In the genomic region with DNA sequence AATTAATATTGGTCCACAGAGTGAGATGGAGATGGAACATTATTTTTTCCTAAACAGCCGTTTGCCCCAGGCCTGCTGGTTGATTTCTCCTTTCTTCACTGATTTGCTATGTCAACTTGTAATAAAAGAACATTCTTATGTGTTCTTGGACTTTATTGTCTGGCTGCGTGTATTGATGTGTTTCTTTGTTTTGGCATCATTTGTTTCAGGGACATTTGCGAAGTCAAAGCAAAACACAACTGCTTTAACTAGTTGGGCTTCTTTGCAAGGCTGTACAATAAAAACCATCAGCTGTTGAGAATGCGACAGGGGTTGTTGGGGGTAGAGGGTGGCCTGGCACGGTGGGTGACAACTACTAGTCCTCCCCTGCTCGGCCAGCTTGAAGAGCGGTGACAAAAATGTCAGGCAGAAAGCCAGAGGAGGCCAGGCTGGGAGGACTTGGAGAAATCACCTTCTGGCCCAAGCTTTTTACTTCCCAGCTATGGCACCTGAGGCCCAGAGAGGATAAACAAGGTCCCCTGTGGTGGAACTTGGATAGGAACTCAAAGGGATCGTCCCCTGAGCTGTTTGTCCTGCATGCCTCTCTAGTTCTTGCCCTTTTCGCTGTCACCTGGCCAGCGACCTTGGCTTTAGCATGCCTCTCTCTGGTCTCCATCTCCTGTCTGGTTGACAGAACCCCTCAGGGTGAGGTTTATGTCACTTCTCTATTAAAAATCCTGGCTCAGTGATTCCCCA, we compare ENCODE assay signal across 19 cellular contexts.
"Had no signal": no experiment of that assay in that cellular context is flagged by ENCODE, and none has a peak within 500 bp of the region (broad histone marks: within the 10 kb centered on the region; RNA-seq: fewer than 3 reads in every experiment).

No MANE protein-coding gene starts in this region.

- H3K27ac Mint-ChIP-seq: activated B cell treated with CpG ODN at 0.5 μM for 24 hours; activated CD4-positive, alpha-beta T cell treated with anti-CD3 and anti-CD28 coated beads, Interleukin-2, amount 10 ng/mL, durations not matched to agents 24 days and 14 days; activated naive CD4-positive, alpha-beta T cell treated with anti-CD3 and anti-CD28 coated beads for 36 hours; activated T-helper 17 cell treated with anti-CD3 and anti-CD28 coated beads, Interleukin-2, amount 50 U/mL, for 72 hours; naive thymus-derived CD8-positive, alpha-beta T cell; T-helper 1 cell treated with Interleukin-12 subunit alpha and Interleukin-12 subunit beta and Interleukin-4 antibody, amounts not matched to agents 30 μg/mL and 1 μg/mL, for 36 hours had no signal

- H3K27me3 ChIP-seq: suprapubic skin, upper lobe of left lung had no signal

- H3K4me1 Mint-ChIP-seq: activated B cell treated with CpG ODN at 0.5 μM for 24 hours; activated CD4-positive, alpha-beta T cell treated with anti-CD3 and anti-CD28 coated beads, Interleukin-2, amount 10 ng/mL, durations not matched to agents 24 days and 14 days; activated T-helper 17 cell treated with anti-CD3 and anti-CD28 coated beads, Interleukin-2, amount 50 U/mL, for 72 hours had no signal

- H3K9me3 Mint-ChIP-seq: activated B cell treated with CpG ODN at 0.5 μM for 24 hours; activated CD4-positive, alpha-beta T cell treated with anti-CD3 and anti-CD28 coated beads, Interleukin-2, amount 10 ng/mL, durations not matched to agents 24 days and 14 days; activated naive CD4-positive, alpha-beta T cell treated with anti-CD3 and anti-CD28 coated beads for 36 hours; activated T-helper 17 cell treated with anti-CD3 and anti-CD28 coated beads, Interleukin-2, amount 50 U/mL, for 72 hours; naive thymus-derived CD8-positive, alpha-beta T cell; T-helper 1 cell treated with Interleukin-12 subunit alpha and Interleukin-12 subunit beta and Interleukin-4 antibody, amounts not matched to agents 30 μg/mL and 1 μg/mL, for 36 hours had no signal

- H3K36me3 ChIP-seq: adrenal gland, lower lobe of right lung, suprapubic skin, upper lobe of left lung had no signal

- H3K4me3 ChIP-seq: adrenal gland, lower lobe of right lung, psoas muscle, suprapubic skin, upper lobe of left lung had no signal

- H3K9me3 ChIP-seq: adrenal gland, lower lobe of right lung, psoas muscle, suprapubic skin, upper lobe of left lung had no signal

- FAIRE-seq: keratinocyte had no signal

- DNase-seq: activated B cell treated with CpG ODN at 0.5 μM for 24 hours; activated CD4-positive, alpha-beta T cell treated with anti-CD3 and anti-CD28 coated beads, Interleukin-2, amount 10 ng/mL, durations not matched to agents 24 days and 14 days; activated CD8-positive, alpha-beta memory T cell treated with anti-CD3 and anti-CD28 coated beads for 24 hours; activated naive CD4-positive, alpha-beta T cell treated with anti-CD3 and anti-CD28 coated beads for 36 hours; adrenal gland; central memory CD4-positive, alpha-beta T cell; erythroblast; head of caudate nucleus; lower lobe of right lung; psoas muscle; stimulated activated CD4-positive, alpha-beta T cell treated with anti-CD3 and anti-CD28 coated beads, Interleukin-4, amount 100 ng/mL, for 1 hour; stimulated activated CD8-positive, alpha-beta memory T cell treated with anti-CD3 and anti-CD28 coated beads, Interleukin-4, amount 100 ng/mL, for 48 hours; stimulated activated naive CD8-positive, alpha-beta T cell treated with anti-CD3 and anti-CD28 coated beads, Interleukin-15, Interleukin-2, amounts not matched to agents 100 U/mL and 50 U/mL, for 24 hours; upper lobe of left lung had no signal

- H3K4me3 Mint-ChIP-seq: activated B cell treated with CpG ODN at 0.5 μM for 24 hours; activated CD4-positive, alpha-beta T cell treated with anti-CD3 and anti-CD28 coated beads, Interleukin-2, amount 10 ng/mL, durations not matched to agents 24 days and 14 days; activated naive CD4-positive, alpha-beta T cell treated with anti-CD3 and anti-CD28 coated beads for 36 hours; activated T-helper 17 cell treated with anti-CD3 and anti-CD28 coated beads, Interleukin-2, amount 50 U/mL, for 72 hours; naive thymus-derived CD8-positive, alpha-beta T cell; T-helper 1 cell treated with Interleukin-12 subunit alpha and Interleukin-12 subunit beta and Interleukin-4 antibody, amounts not matched to agents 30 μg/mL and 1 μg/mL, for 36 hours had no signal

- H3K27ac ChIP-seq: adrenal gland, lower lobe of right lung, psoas muscle, suprapubic skin, upper lobe of left lung had no signal

- H3K36me3 Mint-ChIP-seq: naive thymus-derived CD8-positive, alpha-beta T cell had no signal

- H3K4me1 ChIP-seq: adrenal gland, lower lobe of right lung had no signal
